Comparison of ENCODE assay signal across 8 cellular contexts in genomic region chr11:61392991-61393595, GRCh38. TPM values are rescaled to one million over a fixed set of nuclear protein-coding genes. Genes with fewer than 3 reads are reported as not detected.
A peak's percentile ranks its signal among the peaks of the same experiment; 100 is the strongest.
DNase-seq lines count a peak whose midpoint lies in the region; ATAC-seq and TF ChIP-seq lines count a peak whose summit lies in the region.

No MANE protein-coding gene starts in this region.

- H3K27ac ChIP-seq in WERI-Rb-1 (peak overlapping the region; percentile 87), esophagus squamous epithelium (peak overlapping the region; percentile 79 to 88 (median 86)), neural cell (ENCODE audit: low read length) (peak overlapping the region; percentile 42)

- H4K20me1 ChIP-seq in neural cell (ENCODE audit: insufficient read depth) = no peaks in the 10 kb centered on the region

- H3K79me2 ChIP-seq in neural cell (replicated peaks; ENCODE audit: insufficient read depth, low read length) = no peaks in the 10 kb centered on the region

- H3K9me2 ChIP-seq in neural cell (ENCODE audit: insufficient read depth, low read length) = no peaks in the 10 kb centered on the region

- peak; percentile 32 for TF ChIP-seq RAD21 in neural cell (conservative IDR thresholded peaks at IDR 0.05)

- H3K36me3 ChIP-seq in WERI-Rb-1 (peaks cover 28% of the 10 kb centered on the region), esophagus squamous epithelium (peaks cover 0 to 40% (median 3%) of the 10 kb centered on the region in 3 donors), neural cell (ENCODE audit: insufficient read depth, low read length) (no peaks in the 10 kb centered on the region)

- peak overlapping the region; percentile 69 for H3K9ac ChIP-seq in neural cell (ENCODE audit: low read length)

- no peaks in the 10 kb centered on the region for H3K27me3 ChIP-seq in WERI-Rb-1 (ENCODE audit: insufficient read depth, low read depth, severe bottlenecking)
- H3K27me3 ChIP-seq in esophagus squamous epithelium = no peaks in the 10 kb centered on the region
- no peaks in the 10 kb centered on the region for H3K27me3 ChIP-seq in neural cell (ENCODE audit: insufficient read depth, low read depth, low read length)

- H3K9me3 ChIP-seq in WERI-Rb-1 (ENCODE audit: severe bottlenecking) = peaks cover 3% of the 10 kb centered on the region
- H3K9me3 ChIP-seq in esophagus squamous epithelium = no peaks in the 10 kb centered on the region
- no peaks in the 10 kb centered on the region for H3K9me3 ChIP-seq in neural cell (ENCODE audit: low read length)

- no peaks in the 10 kb centered on the region for H3F3A ChIP-seq in neural cell (ENCODE audit: insufficient read depth, low read length, poor library complexity, severe bottlenecking)

- peak; percentile 16 for ATAC-seq in HG02588 (IDR thresholded peaks at IDR 0.05; ENCODE audit: unreplicated experiment)
- ATAC-seq in GM18909 (IDR thresholded peaks at IDR 0.05; ENCODE audit: poor library complexity, unreplicated experiment) = no peak
- ATAC-seq in HG02571 (IDR thresholded peaks at IDR 0.05; ENCODE audit: unreplicated experiment) = no peak

- peaks cover 15 to 49% (median 19%) of the 10 kb centered on the region in 3 donors for H3K4me1 ChIP-seq in esophagus squamous epithelium

- H3K4me3 ChIP-seq in WERI-Rb-1 (ENCODE audit: low read depth, low read length) (peak overlapping the region; percentile 63), esophagus squamous epithelium (peak overlapping the region; percentile 54 to 93 (median 80)), neural cell (ENCODE audit: low read length) (peak overlapping the region; percentile 71)

- DNase-seq in ELR (ENCODE audit: low read depth) (peak; percentile 42), WERI-Rb-1 (peak; percentile 26), esophagus squamous epithelium (lab: John Stamatoyannopoulos, UW) (no peak), DMS114 treated with DMSO at 0.1 percent for 48 hours (lab: John Stamatoyannopoulos, UW; ENCODE audit: unreplicated experiment) (no peak)

- no peak for TF ChIP-seq EP300 in neural cell (conservative IDR thresholded peaks at IDR 0.05; ENCODE audit: poor library complexity, severe bottlenecking)

- intact Hi-C loops in esophagus squamous epithelium (cut with DNase I) = no loop called here

- peak overlapping the region; percentile 17 for H3K4me2 ChIP-seq in neural cell (ENCODE audit: low read length)

- WGBS in esophagus squamous epithelium, 2 donors = 2 to 3% methylated on average over 12 to 13 of the region's 15 CpGs

- no peak for TF ChIP-seq POLR2A in esophagus squamous epithelium (IDR thresholded peaks at IDR 0.05)

- TF ChIP-seq CTCF in WERI-Rb-1 (IDR thresholded peaks at IDR 0.05; ENCODE audit: low read depth, low read length) (peak; percentile 25; the same call in 1 of the 2 replicates), esophagus squamous epithelium (IDR thresholded peaks at IDR 0.05) (no peak), neural cell (IDR thresholded peaks at IDR 0.05; ENCODE audit: poor library complexity, severe bottlenecking) (peak; percentile 42)

- peak overlapping the region; percentile 40 for H2AFZ ChIP-seq in neural cell (ENCODE audit: low read depth, low read length)

TF ChIP-seq in neural cell, 6 proteins besides CTCF, POLR2A, EP300 and RAD21:
- TF ChIP-seq MXI1 (conservative IDR thresholded peaks at IDR 0.05; ENCODE audit: poor library complexity, severe bottlenecking) = no peak
- TF ChIP-seq REST (IDR thresholded peaks at IDR 0.05; ENCODE audit: borderline replicate concordance) = peak; percentile 3

RNA-seq across cellular contexts. Expression of gene TMEM216, which starts 0.7 kb away (rescaled TPM):
- 10 to 100 TPM in 2 of 4 donors, 1 to 10 TPM in 2; 4.4 to 22.7 (median 11.6) TPM for total RNA-seq in esophagus squamous epithelium
- polyA plus RNA-seq in neural cell = 22.0 and 22.4 TPM in 2 replicates
- polyA minus RNA-seq in neural cell = 10.7 and 10.9 TPM in 2 replicates

RNA-seq across cellular contexts. Expression of gene TMEM138, which starts 30.9 kb away (rescaled TPM):
- total RNA-seq in esophagus squamous epithelium = 10 to 100 TPM; 14.6 to 28.1 (median 20.7) TPM
- polyA plus RNA-seq in neural cell = 19.6 and 38.9 TPM in 2 replicates
- polyA minus RNA-seq in neural cell = 40.3 and 53.3 TPM in 2 replicates

RNA-seq across cellular contexts. Expression of gene CYB561A3, which starts 31.4 kb away (rescaled TPM):
- total RNA-seq in esophagus squamous epithelium = 10 to 100 TPM; 23.9 to 44.3 (median 27.9) TPM
- polyA plus RNA-seq in neural cell = 36.3 and 44.6 TPM in 2 replicates
- 22.5 and 27.3 TPM in 2 replicates for polyA minus RNA-seq in neural cell

RNA-seq across cellular contexts. Expression of gene CPSF7, which starts 36.7 kb away (rescaled TPM):
- total RNA-seq in esophagus squamous epithelium = 10 to 100 TPM; 24.4 to 44.1 (median 34.3) TPM
- 80.2 and 82.5 TPM in 2 replicates for polyA plus RNA-seq in neural cell
- polyA minus RNA-seq in neural cell = 46.7 and 60.4 TPM in 2 replicates

RNA-seq across cellular contexts. Expression of gene SDHAF2, which starts 36.8 kb away (rescaled TPM):
- total RNA-seq in esophagus squamous epithelium = 10 to 100 TPM; 26.0 to 62.9 (median 43.7) TPM
- polyA plus RNA-seq in neural cell = 54.5 and 72.8 TPM in 2 replicates
- 70.8 and 84.4 TPM in 2 replicates for polyA minus RNA-seq in neural cell

Comparison
In these comparisons a context has a peak if more than half of its experiments do, and no peak if none do; other contexts are left out.
1. DNase-seq: peak in ELR (single experiment) and WERI-Rb-1 (single experiment); none in esophagus squamous epithelium (single experiment) and DMS114 treated with DMSO at 0.1 percent for 48 hours (single experiment).
2. CTCF ChIP-seq: peak in WERI-Rb-1 (single experiment) and neural cell (single experiment); none in esophagus squamous epithelium (0 of 6).
3. Peak in every context shown above with its lines, with median percentiles within 50 percentile points of each other: H3K27ac ChIP-seq and H3K4me3 ChIP-seq.